ENCODE assay signal across 1 cellular context in the genomic region with DNA sequence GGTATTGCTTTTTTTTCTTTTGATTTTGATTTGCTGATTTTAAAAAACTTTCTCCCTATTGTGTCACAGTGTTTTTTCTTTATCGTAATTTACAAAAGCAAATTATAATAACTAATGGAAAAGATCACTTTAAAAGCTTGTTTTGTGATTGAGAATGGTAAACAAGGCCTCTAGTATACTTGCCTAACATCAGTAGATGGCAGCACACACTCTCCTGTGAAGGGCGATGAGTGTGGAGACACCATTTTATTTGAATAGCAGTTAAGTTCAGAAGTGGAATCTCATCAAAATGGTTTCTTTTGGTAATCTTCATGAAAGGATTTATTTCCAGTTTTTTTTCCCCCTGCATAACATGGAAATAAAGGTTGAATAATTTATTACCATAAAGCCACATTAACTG.
TF ChIP-seq lines count a peak whose summit lies in the region.

No MANE protein-coding gene starts in this region.

TF ChIP-seq in WTC11, 78 proteins besides CTCF, POLR2A, EP300 and RAD21 (continued from another document):
- TF ChIP-seq PRDM15 (CRISPR knock-in tag; IDR thresholded peaks at IDR 0.05) (no peak), CREB1 (CRISPR knock-in tag; IDR thresholded peaks at IDR 0.05) (no peak), NFATC4 (CRISPR knock-in tag; IDR thresholded peaks at IDR 0.05) (no peak), ESRRA (CRISPR knock-in tag; IDR thresholded peaks at IDR 0.05; ENCODE audit: borderline replicate concordance) (no peak), NR3C1 (CRISPR knock-in tag; conservative IDR thresholded peaks at IDR 0.05; ENCODE audit: low read depth) (no peak), SMAD4 (CRISPR knock-in tag; IDR thresholded peaks at IDR 0.05) (no peak), RELA (CRISPR knock-in tag; IDR thresholded peaks at IDR 0.05; ENCODE audit: borderline replicate concordance) (no peak), ZNF425 (CRISPR knock-in tag; conservative IDR thresholded peaks at IDR 0.05) (no peak)
- TF ChIP-seq, protein P1, sequence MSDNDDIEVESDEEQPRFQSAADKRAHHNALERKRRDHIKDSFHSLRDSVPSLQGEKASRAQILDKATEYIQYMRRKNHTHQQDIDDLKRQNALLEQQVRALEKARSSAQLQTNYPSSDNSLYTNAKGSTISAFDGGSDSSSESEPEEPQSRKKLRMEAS (CRISPR knock-in tag; IDR thresholded peaks at IDR 0.05), result no peak
- TF ChIP-seq, protein P2, sequence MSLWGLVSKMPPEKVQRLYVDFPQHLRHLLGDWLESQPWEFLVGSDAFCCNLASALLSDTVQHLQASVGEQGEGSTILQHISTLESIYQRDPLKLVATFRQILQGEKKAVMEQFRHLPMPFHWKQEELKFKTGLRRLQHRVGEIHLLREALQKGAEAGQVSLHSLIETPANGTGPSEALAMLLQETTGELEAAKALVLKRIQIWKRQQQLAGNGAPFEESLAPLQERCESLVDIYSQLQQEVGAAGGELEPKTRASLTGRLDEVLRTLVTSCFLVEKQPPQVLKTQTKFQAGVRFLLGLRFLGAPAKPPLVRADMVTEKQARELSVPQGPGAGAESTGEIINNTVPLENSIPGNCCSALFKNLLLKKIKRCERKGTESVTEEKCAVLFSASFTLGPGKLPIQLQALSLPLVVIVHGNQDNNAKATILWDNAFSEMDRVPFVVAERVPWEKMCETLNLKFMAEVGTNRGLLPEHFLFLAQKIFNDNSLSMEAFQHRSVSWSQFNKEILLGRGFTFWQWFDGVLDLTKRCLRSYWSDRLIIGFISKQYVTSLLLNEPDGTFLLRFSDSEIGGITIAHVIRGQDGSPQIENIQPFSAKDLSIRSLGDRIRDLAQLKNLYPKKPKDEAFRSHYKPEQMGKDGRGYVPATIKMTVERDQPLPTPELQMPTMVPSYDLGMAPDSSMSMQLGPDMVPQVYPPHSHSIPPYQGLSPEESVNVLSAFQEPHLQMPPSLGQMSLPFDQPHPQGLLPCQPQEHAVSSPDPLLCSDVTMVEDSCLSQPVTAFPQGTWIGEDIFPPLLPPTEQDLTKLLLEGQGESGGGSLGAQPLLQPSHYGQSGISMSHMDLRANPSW (CRISPR knock-in tag; conservative IDR thresholded peaks at IDR 0.05; ENCODE audit: low read depth), result no peak
- TF ChIP-seq, protein P3, sequence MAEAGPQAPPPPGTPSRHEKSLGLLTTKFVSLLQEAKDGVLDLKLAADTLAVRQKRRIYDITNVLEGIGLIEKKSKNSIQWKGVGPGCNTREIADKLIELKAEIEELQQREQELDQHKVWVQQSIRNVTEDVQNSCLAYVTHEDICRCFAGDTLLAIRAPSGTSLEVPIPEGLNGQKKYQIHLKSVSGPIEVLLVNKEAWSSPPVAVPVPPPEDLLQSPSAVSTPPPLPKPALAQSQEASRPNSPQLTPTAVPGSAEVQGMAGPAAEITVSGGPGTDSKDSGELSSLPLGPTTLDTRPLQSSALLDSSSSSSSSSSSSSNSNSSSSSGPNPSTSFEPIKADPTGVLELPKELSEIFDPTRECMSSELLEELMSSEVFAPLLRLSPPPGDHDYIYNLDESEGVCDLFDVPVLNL (CRISPR knock-in tag; IDR thresholded peaks at IDR 0.05; ENCODE audit: borderline replicate concordance, low read depth), result no peak
- TF ChIP-seq, protein P4, sequence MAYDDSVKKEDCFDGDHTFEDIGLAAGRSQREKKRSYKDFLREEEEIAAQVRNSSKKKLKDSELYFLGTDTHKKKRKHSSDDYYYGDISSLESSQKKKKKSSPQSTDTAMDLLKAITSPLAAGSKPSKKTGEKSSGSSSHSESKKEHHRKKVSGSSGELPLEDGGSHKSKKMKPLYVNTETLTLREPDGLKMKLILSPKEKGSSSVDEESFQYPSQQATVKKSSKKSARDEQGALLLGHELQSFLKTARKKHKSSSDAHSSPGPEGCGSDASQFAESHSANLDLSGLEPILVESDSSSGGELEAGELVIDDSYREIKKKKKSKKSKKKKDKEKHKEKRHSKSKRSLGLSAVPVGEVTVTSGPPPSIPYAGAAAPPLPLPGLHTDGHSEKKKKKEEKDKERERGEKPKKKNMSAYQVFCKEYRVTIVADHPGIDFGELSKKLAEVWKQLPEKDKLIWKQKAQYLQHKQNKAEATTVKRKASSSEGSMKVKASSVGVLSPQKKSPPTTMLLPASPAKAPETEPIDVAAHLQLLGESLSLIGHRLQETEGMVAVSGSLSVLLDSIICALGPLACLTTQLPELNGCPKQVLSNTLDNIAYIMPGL (CRISPR knock-in tag; IDR thresholded peaks at IDR 0.05), result no peak
